ENCODE assay signal across 13 cellular contexts in genomic region chr19:39432677-39433025, GRCh38. TPM values are rescaled to one million over a fixed set of nuclear protein-coding genes. Genes with fewer than 3 reads are reported as not detected.
DNase-seq lines count a peak whose midpoint lies in the region; ATAC-seq and TF ChIP-seq lines count a peak whose summit lies in the region.
"Had no signal": no experiment of that assay in that cellular context is flagged by ENCODE, and none has a peak within 500 bp of the region (broad histone marks: within the 10 kb centered on the region; RNA-seq: fewer than 3 reads in every experiment).

No MANE protein-coding gene starts in this region.

- no peak overlapping the region for H3K4me3 ChIP-seq in PC-3 (ENCODE audit: low read length)
- H3K4me3 ChIP-seq in brain microvascular endothelial cell (ENCODE audit: low read depth, low read length), result no peak overlapping the region
- H3K4me3 ChIP-seq: breast epithelium, uterus had no signal

- ATAC-seq in PC-3, result no peak
- ATAC-seq in stimulated activated memory B cell treated with anti-CD40 and anti-IgM and Interleukin-4, amounts not matched to agents 10 μg/mL and 1 μg/mL and 100 μg/mL, for 72 hours, result no peak
- no peak for ATAC-seq in GM21367 (IDR thresholded peaks at IDR 0.05; ENCODE audit: unreplicated experiment)
- ATAC-seq: psoas muscle had no signal

- H3K79me2 ChIP-seq in PC-3 (ENCODE audit: low read length), result peaks cover 32% of the 10 kb centered on the region

- in situ Hi-C loops in brain microvascular endothelial cell (cut with HindIII; ENCODE audit: low pct_ligation_motif_present, low sequenced_read_pairs), result no loop called here

- BruUV-seq in PC-3 (replicated peaks; lab: Mats Ljungman, UMichigan), result no TSS peak

- H4K20me1 ChIP-seq in PC-3 (ENCODE audit: low read length), result peaks cover 21% of the 10 kb centered on the region

- H3K36me3 Mint-ChIP-seq in activated naive CD4-positive, alpha-beta T cell treated with anti-CD3 and anti-CD28 coated beads, Interleukin-2, amount 50 U/mL, for 24 hours, result peaks cover 20% of the 10 kb centered on the region
- H3K36me3 Mint-ChIP-seq in stimulated activated memory B cell treated with anti-CD40 and anti-IgM and Interleukin-4, amounts not matched to agents 10 μg/mL and 1 μg/mL and 100 μg/mL, for 72 hours, result peaks cover 40% of the 10 kb centered on the region

- H3K4me1 ChIP-seq in PC-3 (ENCODE audit: insufficient read depth, low read length), result peaks cover 32% of the 10 kb centered on the region

- peak overlapping the region; percentile 100 for H3K27ac ChIP-seq in PC-3 (ENCODE audit: low read length)
- peak overlapping the region; percentile 99 for H3K27ac ChIP-seq in brain microvascular endothelial cell
- H3K27ac ChIP-seq: psoas muscle, uterus, VCaP had no signal

- H3K27me3 ChIP-seq in PC-3 (ENCODE audit: low read length) (no peaks in the 10 kb centered on the region), brain microvascular endothelial cell (replicated peaks) (no peaks in the 10 kb centered on the region)
- H3K27me3 ChIP-seq: breast epithelium, uterus had no signal

- H3K4me3 Mint-ChIP-seq in activated naive CD4-positive, alpha-beta T cell treated with anti-CD3 and anti-CD28 coated beads, Interleukin-2, amount 50 U/mL, for 24 hours, result peak overlapping the region; percentile 61
- H3K4me3 Mint-ChIP-seq in stimulated activated memory B cell treated with anti-CD40 and anti-IgM and Interleukin-4, amounts not matched to agents 10 μg/mL and 1 μg/mL and 100 μg/mL, for 72 hours, result no peak overlapping the region

- H3K36me3 ChIP-seq in PC-3 (ENCODE audit: low read depth, low read length) (peaks cover 30% of the 10 kb centered on the region), brain microvascular endothelial cell (replicated peaks) (peaks cover 35% of the 10 kb centered on the region)
- H3K36me3 ChIP-seq: uterus had no signal

- no peaks in the 10 kb centered on the region for H3K9me2 ChIP-seq in PC-3 (replicated peaks; ENCODE audit: low read length)

- H3K4me1 Mint-ChIP-seq in activated naive CD4-positive, alpha-beta T cell treated with anti-CD3 and anti-CD28 coated beads, Interleukin-2, amount 50 U/mL, for 24 hours, result peaks cover 45% of the 10 kb centered on the region
- H3K4me1 Mint-ChIP-seq in stimulated activated memory B cell treated with anti-CD40 and anti-IgM and Interleukin-4, amounts not matched to agents 10 μg/mL and 1 μg/mL and 100 μg/mL, for 72 hours, result peaks cover 64% of the 10 kb centered on the region

- peaks cover 27% of the 10 kb centered on the region for H3F3A ChIP-seq in PC-3 (ENCODE audit: low read length, unreplicated experiment)

- intact Hi-C loops in PC-3 (cut with micrococcal nuclease), result no loop called here

- no peaks in the 10 kb centered on the region for H3K9me3 Mint-ChIP-seq in activated naive CD4-positive, alpha-beta T cell treated with anti-CD3 and anti-CD28 coated beads, Interleukin-2, amount 50 U/mL, for 24 hours
- H3K9me3 Mint-ChIP-seq in stimulated activated memory B cell treated with anti-CD40 and anti-IgM and Interleukin-4, amounts not matched to agents 10 μg/mL and 1 μg/mL and 100 μg/mL, for 72 hours, result no peaks in the 10 kb centered on the region

- CTCF ChIA-PET in PC-3 (lab: Charles Lee), result no interaction called here

- no peak overlapping the region for H3K9ac ChIP-seq in PC-3 (ENCODE audit: low read length)

- TF ChIP-seq CTCF in PC-3 (conservative IDR thresholded peaks at IDR 0.05; ENCODE audit: low read depth, low read length) (no peak), brain microvascular endothelial cell (IDR thresholded peaks at IDR 0.05; ENCODE audit: low read depth, low read length, missing control alignments) (no peak)

- DNase-seq in activated naive CD4-positive, alpha-beta T cell treated with Interleukin-2 at 50 U/mL for 16 hours, result no peak
- DNase-seq in PC-3, result no peak
- no peak for DNase-seq in brain microvascular endothelial cell
- no peak for DNase-seq in NCI-H1417 treated with DMSO at 0.1 percent for 48 hours (lab: John Stamatoyannopoulos, UW)
- no peak for DNase-seq in NCI-H1105 (lab: John Stamatoyannopoulos, UW)
- DNase-seq: H7, psoas muscle, uterus had no signal

- no peaks in the 10 kb centered on the region for H3K9me3 ChIP-seq in PC-3 (ENCODE audit: low read length)
- H3K9me3 ChIP-seq: breast epithelium, psoas muscle, uterus had no signal

- H2AFZ ChIP-seq in PC-3 (ENCODE audit: low read length), result no peak overlapping the region

- no peaks in the 10 kb centered on the region for H3K27me3 Mint-ChIP-seq in activated naive CD4-positive, alpha-beta T cell treated with anti-CD3 and anti-CD28 coated beads, Interleukin-2, amount 50 U/mL, for 24 hours
- H3K27me3 Mint-ChIP-seq in stimulated activated memory B cell treated with anti-CD40 and anti-IgM and Interleukin-4, amounts not matched to agents 10 μg/mL and 1 μg/mL and 100 μg/mL, for 72 hours, result no peaks in the 10 kb centered on the region

- H3K27ac Mint-ChIP-seq in activated naive CD4-positive, alpha-beta T cell treated with anti-CD3 and anti-CD28 coated beads, Interleukin-2, amount 50 U/mL, for 24 hours, result peak overlapping the region; percentile 84
- H3K27ac Mint-ChIP-seq in stimulated activated memory B cell treated with anti-CD40 and anti-IgM and Interleukin-4, amounts not matched to agents 10 μg/mL and 1 μg/mL and 100 μg/mL, for 72 hours, result peak overlapping the region; percentile 94

- H3K4me2 ChIP-seq in PC-3 (ENCODE audit: low read length), result no peak overlapping the region

- POLR2A ChIA-PET in PC-3 (lab: Charles Lee; ENCODE audit: unreplicated experiment), result interaction anchor here (0.6 to 0.7 kb wide), 2 partner anchors 29 to 1820 kb away, joined by 4 to 8 read pairs; no protein-coding TSS in a partner anchor

RNA-seq across cellular contexts. Expression of gene RPS16, which starts 3.1 kb away (rescaled TPM):
- total RNA-seq in PC-3 (2014; rRNA removed), result 294 and 418 TPM in 2 replicates

RNA-seq across cellular contexts. Expression of gene SUPT5H, which starts 12.7 kb away (rescaled TPM):
- total RNA-seq in PC-3 (2014; rRNA removed), result 59.9 and 95.0 TPM in 2 replicates

RNA-seq across cellular contexts. Expression of gene PLEKHG2, which starts 20.2 kb away (rescaled TPM):
- 8.3 and 10.6 TPM in 2 replicates for total RNA-seq in PC-3 (2014; rRNA removed)

RNA-seq across cellular contexts. Expression of gene ZFP36, which starts 26.0 kb away (rescaled TPM):
- 32.7 and 68.4 TPM in 2 replicates for total RNA-seq in PC-3 (2014; rRNA removed)

RNA-seq across cellular contexts. Expression of gene MED29, which starts 41.5 kb away (rescaled TPM):
- total RNA-seq in PC-3 (2014; rRNA removed), result 17.0 and 30.1 TPM in 2 replicates
